1 cellular context compared by ENCODE assay signal in the genomic region with DNA sequence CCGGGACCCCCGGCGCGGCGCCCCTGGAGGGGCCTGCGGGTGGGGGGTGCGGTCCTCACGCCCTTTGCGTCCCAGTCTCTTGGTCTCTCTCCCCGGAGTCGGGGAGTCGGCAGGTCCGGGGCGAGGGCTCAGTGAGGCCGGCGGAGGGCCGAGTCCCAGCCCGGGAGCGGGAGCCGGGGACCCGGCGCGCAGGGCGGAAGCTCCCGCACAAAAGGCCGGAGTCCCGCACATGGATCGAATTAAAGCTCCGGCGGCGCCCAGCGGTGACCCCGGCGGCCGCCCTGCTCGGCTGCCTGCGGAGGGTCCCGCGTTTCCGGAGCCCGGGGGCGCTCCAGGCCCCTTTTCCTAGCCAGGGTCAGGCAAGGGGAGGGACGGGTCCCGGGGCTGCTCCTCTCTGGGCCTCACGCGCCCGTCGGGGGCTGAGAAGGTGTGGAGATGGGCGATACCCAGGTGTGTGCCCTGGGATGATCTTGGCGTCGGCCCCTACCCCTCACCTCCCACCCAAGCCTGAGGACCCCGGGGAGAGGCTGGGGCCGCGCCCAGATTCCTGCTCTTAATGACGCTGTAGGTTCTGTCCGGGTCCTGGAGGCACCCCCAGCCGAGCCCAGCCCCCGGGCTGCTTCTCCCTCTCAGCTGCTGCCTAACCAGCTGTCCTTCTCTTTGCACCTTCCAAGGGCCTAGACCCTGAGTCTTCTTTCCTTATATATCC.
TF ChIP-seq lines count a peak whose summit lies in the region.

No MANE protein-coding gene starts in this region.

TF ChIP-seq in HepG2, 621 proteins besides CTCF, POLR2A, EP300 and RAD21 (continues in another document):
- TF ChIP-seq, protein P1, sequence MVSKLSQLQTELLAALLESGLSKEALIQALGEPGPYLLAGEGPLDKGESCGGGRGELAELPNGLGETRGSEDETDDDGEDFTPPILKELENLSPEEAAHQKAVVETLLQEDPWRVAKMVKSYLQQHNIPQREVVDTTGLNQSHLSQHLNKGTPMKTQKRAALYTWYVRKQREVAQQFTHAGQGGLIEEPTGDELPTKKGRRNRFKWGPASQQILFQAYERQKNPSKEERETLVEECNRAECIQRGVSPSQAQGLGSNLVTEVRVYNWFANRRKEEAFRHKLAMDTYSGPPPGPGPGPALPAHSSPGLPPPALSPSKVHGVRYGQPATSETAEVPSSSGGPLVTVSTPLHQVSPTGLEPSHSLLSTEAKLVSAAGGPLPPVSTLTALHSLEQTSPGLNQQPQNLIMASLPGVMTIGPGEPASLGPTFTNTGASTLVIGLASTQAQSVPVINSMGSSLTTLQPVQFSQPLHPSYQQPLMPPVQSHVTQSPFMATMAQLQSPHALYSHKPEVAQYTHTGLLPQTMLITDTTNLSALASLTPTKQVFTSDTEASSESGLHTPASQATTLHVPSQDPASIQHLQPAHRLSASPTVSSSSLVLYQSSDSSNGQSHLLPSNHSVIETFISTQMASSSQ (IDR thresholded peaks at IDR 0.05; ENCODE audit: low read depth), result no peak
- TF ChIP-seq, protein P1 (CRISPR knock-in tag; IDR thresholded peaks at IDR 0.05; ENCODE audit: borderline replicate concordance), result no peak
- no peak for TF ChIP-seq HMGA1 (CRISPR knock-in tag; conservative IDR thresholded peaks at IDR 0.05)
- TF ChIP-seq ZSCAN12 (CRISPR knock-in tag; IDR thresholded peaks at IDR 0.05), result no peak
- TF ChIP-seq RCOR2 (CRISPR knock-in tag; IDR thresholded peaks at IDR 0.05), result no peak
- TF ChIP-seq, protein P2, sequence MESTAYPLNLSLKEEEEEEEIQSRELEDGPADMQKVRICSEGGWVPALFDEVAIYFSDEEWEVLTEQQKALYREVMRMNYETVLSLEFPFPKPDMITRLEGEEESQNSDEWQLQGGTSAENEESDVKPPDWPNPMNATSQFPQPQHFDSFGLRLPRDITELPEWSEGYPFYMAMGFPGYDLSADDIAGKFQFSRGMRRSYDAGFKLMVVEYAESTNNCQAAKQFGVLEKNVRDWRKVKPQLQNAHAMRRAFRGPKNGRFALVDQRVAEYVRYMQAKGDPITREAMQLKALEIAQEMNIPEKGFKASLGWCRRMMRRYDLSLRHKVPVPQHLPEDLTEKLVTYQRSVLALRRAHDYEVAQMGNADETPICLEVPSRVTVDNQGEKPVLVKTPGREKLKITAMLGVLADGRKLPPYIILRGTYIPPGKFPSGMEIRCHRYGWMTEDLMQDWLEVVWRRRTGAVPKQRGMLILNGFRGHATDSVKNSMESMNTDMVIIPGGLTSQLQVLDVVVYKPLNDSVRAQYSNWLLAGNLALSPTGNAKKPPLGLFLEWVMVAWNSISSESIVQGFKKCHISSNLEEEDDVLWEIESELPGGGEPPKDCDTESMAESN (CRISPR knock-in tag; conservative IDR thresholded peaks at IDR 0.05), result no peak
- TF ChIP-seq, protein P3, sequence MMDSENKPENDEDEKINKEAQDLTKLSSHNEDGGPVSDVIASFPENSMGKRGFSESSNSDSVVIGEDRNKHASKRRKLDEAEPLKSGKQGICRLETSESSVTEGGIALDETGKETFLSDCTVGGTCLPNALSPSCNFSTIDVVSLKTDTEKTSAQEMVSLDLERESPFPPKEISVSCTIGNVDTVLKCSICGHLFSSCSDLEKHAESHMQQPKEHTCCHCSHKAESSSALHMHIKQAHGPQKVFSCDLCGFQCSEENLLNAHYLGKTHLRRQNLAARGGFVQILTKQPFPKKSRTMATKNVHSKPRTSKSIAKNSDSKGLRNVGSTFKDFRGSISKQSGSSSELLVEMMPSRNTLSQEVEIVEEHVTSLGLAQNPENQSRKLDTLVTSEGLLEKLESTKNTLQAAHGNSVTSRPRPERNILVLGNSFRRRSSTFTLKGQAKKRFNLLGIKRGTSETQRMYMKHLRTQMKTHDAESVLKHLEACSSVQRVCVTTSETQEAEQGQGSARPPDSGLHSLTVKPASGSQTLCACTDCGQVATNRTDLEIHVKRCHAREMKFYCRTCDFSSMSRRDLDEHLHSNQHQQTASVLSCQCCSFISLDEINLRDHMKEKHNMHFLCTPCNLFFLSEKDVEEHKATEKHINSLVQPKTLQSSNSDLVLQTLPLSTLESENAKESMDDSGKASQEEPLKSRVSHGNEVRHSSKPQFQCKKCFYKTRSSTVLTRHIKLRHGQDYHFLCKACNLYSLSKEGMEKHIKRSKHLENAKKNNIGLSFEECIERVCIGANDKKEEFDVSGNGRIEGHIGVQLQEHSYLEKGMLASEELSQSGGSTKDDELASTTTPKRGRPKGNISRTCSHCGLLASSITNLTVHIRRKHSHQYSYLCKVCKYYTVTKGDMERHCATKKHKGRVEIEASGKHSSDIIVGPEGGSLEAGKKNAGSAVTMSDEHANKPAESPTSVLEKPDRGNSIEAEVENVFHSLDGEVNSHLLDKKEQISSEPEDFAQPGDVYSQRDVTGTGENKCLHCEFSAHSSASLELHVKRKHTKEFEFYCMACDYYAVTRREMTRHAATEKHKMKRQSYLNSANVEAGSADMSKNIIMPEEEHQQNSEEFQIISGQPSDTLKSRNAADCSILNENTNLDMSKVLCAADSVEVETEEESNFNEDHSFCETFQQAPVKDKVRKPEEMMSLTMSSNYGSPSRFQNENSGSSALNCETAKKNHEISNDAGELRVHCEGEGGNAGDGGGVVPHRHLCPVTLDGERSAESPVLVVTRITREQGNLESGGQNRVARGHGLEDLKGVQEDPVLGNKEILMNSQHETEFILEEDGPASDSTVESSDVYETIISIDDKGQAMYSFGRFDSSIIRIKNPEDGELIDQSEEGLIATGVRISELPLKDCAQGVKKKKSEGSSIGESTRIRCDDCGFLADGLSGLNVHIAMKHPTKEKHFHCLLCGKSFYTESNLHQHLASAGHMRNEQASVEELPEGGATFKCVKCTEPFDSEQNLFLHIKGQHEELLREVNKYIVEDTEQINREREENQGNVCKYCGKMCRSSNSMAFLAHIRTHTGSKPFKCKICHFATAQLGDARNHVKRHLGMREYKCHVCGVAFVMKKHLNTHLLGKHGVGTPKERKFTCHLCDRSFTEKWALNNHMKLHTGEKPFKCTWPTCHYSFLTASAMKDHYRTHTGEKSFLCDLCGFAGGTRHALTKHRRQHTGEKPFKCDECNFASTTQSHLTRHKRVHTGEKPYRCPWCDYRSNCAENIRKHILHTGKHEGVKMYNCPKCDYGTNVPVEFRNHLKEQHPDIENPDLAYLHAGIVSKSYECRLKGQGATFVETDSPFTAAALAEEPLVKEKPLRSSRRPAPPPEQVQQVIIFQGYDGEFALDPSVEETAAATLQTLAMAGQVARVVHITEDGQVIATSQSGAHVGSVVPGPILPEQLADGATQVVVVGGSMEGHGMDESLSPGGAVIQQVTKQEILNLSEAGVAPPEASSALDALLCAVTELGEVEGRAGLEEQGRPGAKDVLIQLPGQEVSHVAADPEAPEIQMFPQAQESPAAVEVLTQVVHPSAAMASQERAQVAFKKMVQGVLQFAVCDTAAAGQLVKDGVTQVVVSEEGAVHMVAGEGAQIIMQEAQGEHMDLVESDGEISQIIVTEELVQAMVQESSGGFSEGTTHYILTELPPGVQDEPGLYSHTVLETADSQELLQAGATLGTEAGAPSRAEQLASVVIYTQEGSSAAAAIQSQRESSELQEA (CRISPR knock-in tag; IDR thresholded peaks at IDR 0.05; ENCODE audit: not compliant biosample characterization), result no peak
- TF ChIP-seq, protein P4, sequence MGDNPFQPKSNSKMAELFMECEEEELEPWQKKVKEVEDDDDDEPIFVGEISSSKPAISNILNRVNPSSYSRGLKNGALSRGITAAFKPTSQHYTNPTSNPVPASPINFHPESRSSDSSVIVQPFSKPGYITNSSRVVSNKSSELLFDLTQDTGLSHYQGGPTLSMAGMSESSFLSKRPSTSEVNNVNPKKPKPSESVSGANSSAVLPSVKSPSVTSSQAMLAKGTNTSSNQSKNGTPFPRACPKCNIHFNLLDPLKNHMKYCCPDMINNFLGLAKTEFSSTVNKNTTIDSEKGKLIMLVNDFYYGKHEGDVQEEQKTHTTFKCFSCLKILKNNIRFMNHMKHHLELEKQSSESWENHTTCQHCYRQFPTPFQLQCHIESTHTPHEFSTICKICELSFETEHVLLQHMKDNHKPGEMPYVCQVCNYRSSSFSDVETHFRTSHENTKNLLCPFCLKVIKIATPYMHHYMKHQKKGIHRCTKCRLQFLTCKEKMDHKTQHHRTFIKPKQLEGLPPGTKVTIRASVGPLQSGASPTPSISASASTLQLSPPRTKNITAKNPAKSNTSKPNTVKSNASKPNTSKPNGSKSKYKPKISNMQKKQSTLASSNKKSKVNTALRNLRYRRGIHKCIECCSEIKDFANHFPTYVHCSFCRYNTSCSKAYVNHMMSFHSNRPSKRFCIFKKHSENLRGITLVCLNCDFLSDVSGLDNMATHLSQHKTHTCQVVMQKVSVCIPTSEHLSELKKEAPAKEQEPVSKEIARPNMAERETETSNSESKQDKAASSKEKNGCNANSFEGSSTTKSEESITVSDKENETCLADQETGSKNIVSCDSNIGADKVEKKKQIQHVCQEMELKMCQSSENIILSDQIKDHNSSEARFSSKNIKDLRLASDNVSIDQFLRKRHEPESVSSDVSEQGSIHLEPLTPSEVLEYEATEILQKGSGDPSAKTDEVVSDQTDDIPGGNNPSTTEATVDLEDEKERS (CRISPR knock-in tag; IDR thresholded peaks at IDR 0.05), result no peak
- TF ChIP-seq, protein P5, sequence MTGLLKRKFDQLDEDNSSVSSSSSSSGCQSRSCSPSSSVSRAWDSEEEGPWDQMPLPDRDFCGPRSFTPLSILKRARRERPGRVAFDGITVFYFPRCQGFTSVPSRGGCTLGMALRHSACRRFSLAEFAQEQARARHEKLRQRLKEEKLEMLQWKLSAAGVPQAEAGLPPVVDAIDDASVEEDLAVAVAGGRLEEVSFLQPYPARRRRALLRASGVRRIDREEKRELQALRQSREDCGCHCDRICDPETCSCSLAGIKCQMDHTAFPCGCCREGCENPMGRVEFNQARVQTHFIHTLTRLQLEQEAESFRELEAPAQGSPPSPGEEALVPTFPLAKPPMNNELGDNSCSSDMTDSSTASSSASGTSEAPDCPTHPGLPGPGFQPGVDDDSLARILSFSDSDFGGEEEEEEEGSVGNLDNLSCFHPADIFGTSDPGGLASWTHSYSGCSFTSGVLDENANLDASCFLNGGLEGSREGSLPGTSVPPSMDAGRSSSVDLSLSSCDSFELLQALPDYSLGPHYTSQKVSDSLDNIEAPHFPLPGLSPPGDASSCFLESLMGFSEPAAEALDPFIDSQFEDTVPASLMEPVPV (CRISPR knock-in tag; IDR thresholded peaks at IDR 0.05), result peak; percentile 49; the same call in 1 of the 2 replicates
- TF ChIP-seq, protein P6, sequence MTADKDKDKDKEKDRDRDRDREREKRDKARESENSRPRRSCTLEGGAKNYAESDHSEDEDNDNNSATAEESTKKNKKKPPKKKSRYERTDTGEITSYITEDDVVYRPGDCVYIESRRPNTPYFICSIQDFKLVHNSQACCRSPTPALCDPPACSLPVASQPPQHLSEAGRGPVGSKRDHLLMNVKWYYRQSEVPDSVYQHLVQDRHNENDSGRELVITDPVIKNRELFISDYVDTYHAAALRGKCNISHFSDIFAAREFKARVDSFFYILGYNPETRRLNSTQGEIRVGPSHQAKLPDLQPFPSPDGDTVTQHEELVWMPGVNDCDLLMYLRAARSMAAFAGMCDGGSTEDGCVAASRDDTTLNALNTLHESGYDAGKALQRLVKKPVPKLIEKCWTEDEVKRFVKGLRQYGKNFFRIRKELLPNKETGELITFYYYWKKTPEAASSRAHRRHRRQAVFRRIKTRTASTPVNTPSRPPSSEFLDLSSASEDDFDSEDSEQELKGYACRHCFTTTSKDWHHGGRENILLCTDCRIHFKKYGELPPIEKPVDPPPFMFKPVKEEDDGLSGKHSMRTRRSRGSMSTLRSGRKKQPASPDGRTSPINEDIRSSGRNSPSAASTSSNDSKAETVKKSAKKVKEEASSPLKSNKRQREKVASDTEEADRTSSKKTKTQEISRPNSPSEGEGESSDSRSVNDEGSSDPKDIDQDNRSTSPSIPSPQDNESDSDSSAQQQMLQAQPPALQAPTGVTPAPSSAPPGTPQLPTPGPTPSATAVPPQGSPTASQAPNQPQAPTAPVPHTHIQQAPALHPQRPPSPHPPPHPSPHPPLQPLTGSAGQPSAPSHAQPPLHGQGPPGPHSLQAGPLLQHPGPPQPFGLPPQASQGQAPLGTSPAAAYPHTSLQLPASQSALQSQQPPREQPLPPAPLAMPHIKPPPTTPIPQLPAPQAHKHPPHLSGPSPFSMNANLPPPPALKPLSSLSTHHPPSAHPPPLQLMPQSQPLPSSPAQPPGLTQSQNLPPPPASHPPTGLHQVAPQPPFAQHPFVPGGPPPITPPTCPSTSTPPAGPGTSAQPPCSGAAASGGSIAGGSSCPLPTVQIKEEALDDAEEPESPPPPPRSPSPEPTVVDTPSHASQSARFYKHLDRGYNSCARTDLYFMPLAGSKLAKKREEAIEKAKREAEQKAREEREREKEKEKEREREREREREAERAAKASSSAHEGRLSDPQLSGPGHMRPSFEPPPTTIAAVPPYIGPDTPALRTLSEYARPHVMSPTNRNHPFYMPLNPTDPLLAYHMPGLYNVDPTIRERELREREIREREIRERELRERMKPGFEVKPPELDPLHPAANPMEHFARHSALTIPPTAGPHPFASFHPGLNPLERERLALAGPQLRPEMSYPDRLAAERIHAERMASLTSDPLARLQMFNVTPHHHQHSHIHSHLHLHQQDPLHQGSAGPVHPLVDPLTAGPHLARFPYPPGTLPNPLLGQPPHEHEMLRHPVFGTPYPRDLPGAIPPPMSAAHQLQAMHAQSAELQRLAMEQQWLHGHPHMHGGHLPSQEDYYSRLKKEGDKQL (CRISPR knock-in tag; IDR thresholded peaks at IDR 0.05; ENCODE audit: low read depth), result no peak
- no peak for TF ChIP-seq EEA1 (CRISPR knock-in tag; IDR thresholded peaks at IDR 0.05; ENCODE audit: borderline replicate concordance)
- TF ChIP-seq ZBTB8A (CRISPR knock-in tag; IDR thresholded peaks at IDR 0.05; ENCODE audit: borderline replicate concordance, low read depth), result no peak
- no peak for TF ChIP-seq ZNF841 (CRISPR knock-in tag; IDR thresholded peaks at IDR 0.05; ENCODE audit: borderline replicate concordance)
- 0 out of 2 replicates have a peak, but pooled peaks have one; percentile 39 for TF ChIP-seq ZFP82 (CRISPR knock-in tag; IDR thresholded peaks at IDR 0.05; ENCODE audit: borderline replicate concordance)
- TF ChIP-seq ZNF256 (CRISPR knock-in tag; conservative IDR thresholded peaks at IDR 0.05), result no peak
